1 cellular context compared by ENCODE assay signal in genomic region chrX:107626916-107627315, GRCh38.
TF ChIP-seq lines count a peak whose summit lies in the region.

No MANE protein-coding gene starts in this region.

TF ChIP-seq in HepG2, 621 proteins besides CTCF, POLR2A, EP300 and RAD21 (continued from another document):
- no peak for TF ChIP-seq TFDP2 (CRISPR knock-in tag; IDR thresholded peaks at IDR 0.05)
- no peak for TF ChIP-seq ZBTB37 (CRISPR knock-in tag; IDR thresholded peaks at IDR 0.05)
- no peak for TF ChIP-seq DMAP1 (CRISPR knock-in tag; IDR thresholded peaks at IDR 0.05)
- TF ChIP-seq NFIC (IDR thresholded peaks at IDR 0.05; ENCODE audit: low read length) = no peak
- no peak for TF ChIP-seq ZFAT (CRISPR knock-in tag; conservative IDR thresholded peaks at IDR 0.05)
